ENCODE assay signal across 10 cellular contexts in genomic region chr1:230073371-230074035, GRCh38. TPM values are rescaled to one million over a fixed set of nuclear protein-coding genes. Genes with fewer than 3 reads are reported as not detected.
DNase-seq lines count a peak whose midpoint lies in the region; ATAC-seq and TF ChIP-seq lines count a peak whose summit lies in the region.
"Had no signal": no experiment of that assay in that cellular context is flagged by ENCODE, and none has a peak within 500 bp of the region (broad histone marks: within the 10 kb centered on the region; RNA-seq: fewer than 3 reads in every experiment).

No MANE protein-coding gene starts in this region.

- H3K4me3 Mint-ChIP-seq in endodermal cell = no peak overlapping the region

- CTCF ChIA-PET in PC-3 (lab: Charles Lee) = interaction anchor here (0.6 to 1.0 kb wide), 3 partner anchors 32 to 692 kb away, joined by 3 read pairs; no protein-coding TSS in a partner anchor

- H3K4me2 ChIP-seq in PC-3 (ENCODE audit: low read length) = peak overlapping the region; percentile 77

- intact Hi-C loops in PC-3 (cut with micrococcal nuclease) = loop anchor here (1.0 kb wide), 2 partner anchors 11 to 31 kb away; no protein-coding TSS in a partner anchor

- TF ChIP-seq POLR2A in GM18505 (IDR thresholded peaks at IDR 0.05; ENCODE audit: borderline replicate concordance, extremely low read depth, insufficient read depth, insufficient read length) = no peak

- no peaks in the 10 kb centered on the region for H3K9me2 ChIP-seq in PC-3 (replicated peaks; ENCODE audit: low read length)

- H3F3A ChIP-seq in PC-3 (ENCODE audit: low read length, unreplicated experiment) = peaks cover 4% of the 10 kb centered on the region

- H3K9me3 ChIP-seq in PC-3 (ENCODE audit: low read length) (no peaks in the 10 kb centered on the region), endodermal cell (ENCODE audit: control insufficient read depth, low read length) (no peaks in the 10 kb centered on the region)

- peak overlapping the region; percentile 91 for H3K27ac ChIP-seq in PC-3 (ENCODE audit: low read length)
- no peak overlapping the region for H3K27ac ChIP-seq in endodermal cell (ENCODE audit: low read depth, low read length)
- H3K27ac ChIP-seq: parathyroid adenoma had no signal

- H3K79me2 ChIP-seq in PC-3 (ENCODE audit: low read length) = peaks cover 99% of the 10 kb centered on the region

- H2AFZ ChIP-seq in PC-3 (ENCODE audit: low read length) = no peak overlapping the region
- H2AFZ ChIP-seq: parathyroid adenoma had no signal

- H3K9ac ChIP-seq in PC-3 (ENCODE audit: low read length) (peak overlapping the region; percentile 64), endodermal cell (ENCODE audit: extremely low read depth, low read length, poor library complexity, severe bottlenecking) (no peak overlapping the region)
- H3K9ac ChIP-seq: parathyroid adenoma had no signal

- H3K36me3 ChIP-seq in PC-3 (ENCODE audit: low read depth, low read length) = peaks cover 20% of the 10 kb centered on the region
- no peaks in the 10 kb centered on the region for H3K36me3 ChIP-seq in endodermal cell (ENCODE audit: control insufficient read depth, insufficient read depth, low read length)

- H3K27me3 Mint-ChIP-seq in endodermal cell (ENCODE audit: insufficient read depth) = peaks cover 10% of the 10 kb centered on the region

- H3K4me1 ChIP-seq in PC-3 (ENCODE audit: insufficient read depth, low read length) (peaks cover 76% of the 10 kb centered on the region), endodermal cell (ENCODE audit: control insufficient read depth, insufficient read depth, low read length) (no peaks in the 10 kb centered on the region)

- H3K27me3 ChIP-seq in PC-3 (ENCODE audit: low read length) = no peaks in the 10 kb centered on the region
- H3K27me3 ChIP-seq in endodermal cell (ENCODE audit: control insufficient read depth, insufficient read depth, low read length, poor library complexity, severe bottlenecking) = peaks cover 8% of the 10 kb centered on the region

- POLR2A ChIA-PET in PC-3 (lab: Charles Lee; ENCODE audit: unreplicated experiment) = interaction anchor here (1.0 kb wide), 1 partner anchor 31 kb away, joined by 8 read pairs; no protein-coding TSS in a partner anchor

- peaks cover 11% of the 10 kb centered on the region for H3K4me1 Mint-ChIP-seq in endodermal cell

- ATAC-seq in PC-3 = peak; percentile 87
- no peak for ATAC-seq in GM18505 (IDR thresholded peaks at IDR 0.05; ENCODE audit: unreplicated experiment)
- ATAC-seq in HG03432 (IDR thresholded peaks at IDR 0.05; ENCODE audit: unreplicated experiment) = no peak

- no TSS peak for BruUV-seq in PC-3 (replicated peaks; lab: Mats Ljungman, UMichigan)

- no peak; the same call in 1 of the 2 replicates for TF ChIP-seq CTCF in PC-3 (conservative IDR thresholded peaks at IDR 0.05; ENCODE audit: low read depth, low read length)
- no peak for TF ChIP-seq CTCF in endodermal cell (conservative IDR thresholded peaks at IDR 0.05)

- H3K27ac Mint-ChIP-seq in endodermal cell = no peak overlapping the region

- H3K4me3 ChIP-seq in PC-3 (ENCODE audit: low read length) (peak overlapping the region; percentile 36), endodermal cell (ENCODE audit: low read length) (no peak overlapping the region)

- no peaks in the 10 kb centered on the region for H3K9me3 Mint-ChIP-seq in endodermal cell

- peak; percentile 95 for DNase-seq in EH (ENCODE audit: low read depth)
- DNase-seq in PC-3 = peak; percentile 99
- peak; percentile 29 for DNase-seq in endodermal cell
- DNase-seq in pons (ENCODE audit: low spot score) = peak; percentile 60
- no peak for DNase-seq in NCI-H128 (lab: John Stamatoyannopoulos, UW; ENCODE audit: unreplicated experiment)
- no peak for DNase-seq in stimulated activated naive CD4-positive, alpha-beta T cell (lab: John Stamatoyannopoulos, UW)
- DNase-seq: H7 had no signal

- H3K36me3 Mint-ChIP-seq in endodermal cell (ENCODE audit: low read depth) = no peaks in the 10 kb centered on the region

- peaks cover 60% of the 10 kb centered on the region for H4K20me1 ChIP-seq in PC-3 (ENCODE audit: low read length)

- WGBS in endodermal cell (ENCODE audit: insufficient coverage in 1 of 2, insufficient read length in 1 of 2), 2 experiments = 89 to 100% methylated on average over 1 to 4 of the region's 4 CpGs

RNA-seq across cellular contexts. Expression of gene GALNT2, which starts 6.5 kb away (rescaled TPM):
- total RNA-seq in PC-3 (2014; rRNA removed) (182 and 193 TPM in 2 replicates), endodermal cell (10 to 100 TPM; 41.6 to 63.5 TPM)
- 85.8 TPM for polyA plus RNA-seq in endodermal cell (2013, experiment 1 of 2)
- polyA plus RNA-seq in endodermal cell (2013, experiment 2 of 2) = 77.5 TPM

Comparison
In these comparisons a context has a peak if more than half of its experiments do, and no peak if none do; other contexts are left out.
1. DNase-seq: peak in EH (single experiment), PC-3 (single experiment), endodermal cell (single experiment) and pons (single experiment); none in NCI-H128 (single experiment) and stimulated activated naive CD4-positive, alpha-beta T cell (0 of 6).